Comparison of ENCODE assay signal across 8 cellular contexts in genomic region chr10:43409385-43410109, GRCh38. TPM values are rescaled to one million over a fixed set of nuclear protein-coding genes. Genes with fewer than 3 reads are reported as not detected.
DNase-seq lines count a peak whose midpoint lies in the region; ATAC-seq and TF ChIP-seq lines count a peak whose summit lies in the region.

No MANE protein-coding gene starts in this region.

- no peaks in the 10 kb centered on the region for H3K27me3 ChIP-seq in AG04450 (ENCODE audit: control insufficient read depth, insufficient read depth, low read length)

- peak overlapping the region; percentile 72 for H3K4me3 ChIP-seq in AG04450 (ENCODE audit: low read depth, low read length)
- peak overlapping the region; percentile 38 for H3K4me3 ChIP-seq in HEK293 (ENCODE audit: low read depth, low read length)
- H3K4me3 ChIP-seq in choroid plexus epithelial cell (ENCODE audit: low read depth, low read length), result peak overlapping the region; percentile 85

- H3K4me3 Mint-ChIP-seq in WTC11 (peak overlapping the region; percentile 92), mesothelial cell of epicardium (peak overlapping the region; percentile 88)
- H3K4me3 Mint-ChIP-seq in stimulated activated memory B cell treated with anti-CD40 and anti-IgM and Interleukin-4, amounts not matched to agents 10 μg/mL and 1 μg/mL and 100 μg/mL, for 72 hours, result peak overlapping the region; percentile 97

- no peaks in the 10 kb centered on the region for H3K36me3 Mint-ChIP-seq in WTC11
- no peaks in the 10 kb centered on the region for H3K36me3 Mint-ChIP-seq in mesothelial cell of epicardium
- peaks cover 4% of the 10 kb centered on the region for H3K36me3 Mint-ChIP-seq in stimulated activated memory B cell treated with anti-CD40 and anti-IgM and Interleukin-4, amounts not matched to agents 10 μg/mL and 1 μg/mL and 100 μg/mL, for 72 hours

- no peak for ATAC-seq in WTC11
- ATAC-seq in stimulated activated memory B cell treated with anti-CD40 and anti-IgM and Interleukin-4, amounts not matched to agents 10 μg/mL and 1 μg/mL and 100 μg/mL, for 72 hours, result peak; percentile 6

- TF ChIP-seq CTCF in AG04450 (IDR thresholded peaks at IDR 0.05; ENCODE audit: low read depth, low read length) (no peak), HEK293 (tag by site-specific recombination; IDR thresholded peaks at IDR 0.05) (no peak), WTC11 (IDR thresholded peaks at IDR 0.05) (no peak), choroid plexus epithelial cell (conservative IDR thresholded peaks at IDR 0.05; ENCODE audit: low read depth, low read length) (no peak), mesothelial cell of epicardium (IDR thresholded peaks at IDR 0.05; ENCODE audit: unreplicated experiment) (no peak)

- POLR2A ChIA-PET in AG04450 (lab: Yijun Ruan, JAX) (interaction anchor here (0.6 to 1.4 kb wide), 4 partner anchors 9 to 27 kb away, joined by 3 to 8 read pairs (median 6); no protein-coding TSS in a partner anchor), HEK293 (lab: Yijun Ruan, JAX) (interaction anchor here (0.6 to 1.7 kb wide), 8 partner anchors 9 to 144 kb away, joined by 3 to 11 read pairs (median 4); partner anchors contain the start of gene ZNF487), WTC11 (lab: Charles Lee) (interaction anchor here (0.7 to 1.7 kb wide), 6 partner anchors 11 to 206 kb away, joined by 3 to 11 read pairs (median 5); partner anchors contain the start of gene ZNF487)

- CTCF ChIA-PET in AG04450 (lab: Charles Lee) (interaction anchor here (0.7 kb wide), 1 partner anchor 14 kb away, joined by 4 read pairs; no protein-coding TSS in a partner anchor), HEK293 (lab: Yijun Ruan, JAX) (interaction anchor here (0.6 kb wide), 1 partner anchor 977 kb away, joined by 4 read pairs; no protein-coding TSS in a partner anchor), WTC11 (lab: Charles Lee) (interaction anchor here (0.6 to 1.6 kb wide), 6 partner anchors 27 to 207 kb away, joined by 3 to 5 read pairs (median 4); no protein-coding TSS in a partner anchor)

- H3K27ac ChIP-seq in AG04450 (ENCODE audit: low read depth, low read length), result peak overlapping the region; percentile 65
- H3K27ac ChIP-seq in HEK293 (ENCODE audit: extremely low read depth, low read depth, low read length), result peak overlapping the region; percentile 17; the same call in 1 of the 2 replicates

- H3K9me3 Mint-ChIP-seq in WTC11, result no peaks in the 10 kb centered on the region
- H3K9me3 Mint-ChIP-seq in mesothelial cell of epicardium, result no peaks in the 10 kb centered on the region
- H3K9me3 Mint-ChIP-seq in stimulated activated memory B cell treated with anti-CD40 and anti-IgM and Interleukin-4, amounts not matched to agents 10 μg/mL and 1 μg/mL and 100 μg/mL, for 72 hours, result no peaks in the 10 kb centered on the region

- H3K4me1 Mint-ChIP-seq in WTC11 (peaks cover 27% of the 10 kb centered on the region), mesothelial cell of epicardium (peaks cover 15% of the 10 kb centered on the region)
- H3K4me1 Mint-ChIP-seq in stimulated activated memory B cell treated with anti-CD40 and anti-IgM and Interleukin-4, amounts not matched to agents 10 μg/mL and 1 μg/mL and 100 μg/mL, for 72 hours, result peaks cover 34% of the 10 kb centered on the region

- DNase-seq in AG04450 (ENCODE audit: low read depth, low spot score) (no peak), WTC11 (ENCODE audit: low spot score) (peak; percentile 23), choroid plexus epithelial cell (ENCODE audit: low read depth) (no peak), mesothelial cell of epicardium (ENCODE audit: low spot score in 2 of 2, unreplicated experiment in 2 of 2) (peak in 1 of 2 experiments; percentile 42), AG08395 (ENCODE audit: low spot score) (no peak), OCI-M2 (lab: John Stamatoyannopoulos, UW; ENCODE audit: unreplicated experiment) (no peak)

- no peaks in the 10 kb centered on the region for H3K36me3 ChIP-seq in HEK293 (ENCODE audit: control insufficient read depth in 2 of 2, insufficient read depth in 1 of 2, low read length in 2 of 2)

- 0 out of 2 replicates have a peak, but pooled peaks cover 6% of the 10 kb centered on the region for H3K4me1 ChIP-seq in HEK293 (ENCODE audit: control insufficient read depth, insufficient read depth, low read length)

- H3K27ac Mint-ChIP-seq in WTC11, result peak overlapping the region; percentile 99
- H3K27ac Mint-ChIP-seq in mesothelial cell of epicardium, result peak overlapping the region; percentile 97
- H3K27ac Mint-ChIP-seq in stimulated activated memory B cell treated with anti-CD40 and anti-IgM and Interleukin-4, amounts not matched to agents 10 μg/mL and 1 μg/mL and 100 μg/mL, for 72 hours, result peak overlapping the region; percentile 92

- H3K9me3 ChIP-seq in AG04450 (ENCODE audit: control insufficient read depth, insufficient read depth, low read length) (no peaks in the 10 kb centered on the region; the same call in 1 of the 2 replicates), HEK293 (ENCODE audit: control insufficient read depth, insufficient read depth, low read depth, low read length) (no peaks in the 10 kb centered on the region)

- no peaks in the 10 kb centered on the region for H3K27me3 Mint-ChIP-seq in WTC11 (ENCODE audit: low read depth)
- H3K27me3 Mint-ChIP-seq in mesothelial cell of epicardium (ENCODE audit: low read depth), result no peaks in the 10 kb centered on the region
- H3K27me3 Mint-ChIP-seq in stimulated activated memory B cell treated with anti-CD40 and anti-IgM and Interleukin-4, amounts not matched to agents 10 μg/mL and 1 μg/mL and 100 μg/mL, for 72 hours, result no peaks in the 10 kb centered on the region

TF ChIP-seq in HEK293, 187 proteins besides CTCF, POLR2A, EP300 and RAD21 (continues in another document):
- TF ChIP-seq ZSCAN30 (tag by site-specific recombination; IDR thresholded peaks at IDR 0.05) (no peak), ZNF23 (tag by site-specific recombination; IDR thresholded peaks at IDR 0.05; ENCODE audit: borderline replicate concordance) (no peak), KLF8 (tag by site-specific recombination; IDR thresholded peaks at IDR 0.05) (no peak), ZBTB1 (tag by site-specific recombination; IDR thresholded peaks at IDR 0.05) (0 out of 2 replicates have a peak, but pooled peaks have one; percentile 4), ZNF510 (tag by site-specific recombination; IDR thresholded peaks at IDR 0.05; ENCODE audit: insufficient replicate concordance) (no peak), PBX3 (CRISPR knock-in tag; IDR thresholded peaks at IDR 0.05) (0 out of 2 replicates have a peak, but pooled peaks have one; percentile 29)

TF ChIP-seq in WTC11, 78 proteins besides CTCF, POLR2A, EP300 and RAD21:
- TF ChIP-seq GTF2I (CRISPR knock-in tag; conservative IDR thresholded peaks at IDR 0.05) (peak; percentile 88), AR (CRISPR knock-in tag; IDR thresholded peaks at IDR 0.05) (0 out of 2 replicates have a peak, but pooled peaks have one; percentile 63), NFATC4 (CRISPR knock-in tag; IDR thresholded peaks at IDR 0.05) (no peak)

RNA-seq across cellular contexts. Expression of gene HNRNPF, which starts 0.6 kb away (rescaled TPM):
- polyA plus RNA-seq in AG04450 (2011; rRNA removed), result 160 and 178 TPM in 2 replicates
- 191 and 197 TPM in 2 replicates for polyA minus RNA-seq in AG04450 (2011; rRNA and poly(A)+ RNA removed)
- 318 to 358 TPM (median 326 TPM) in 3 replicates for total RNA-seq in WTC11 (2021)
- 163 to 169 TPM (median 165 TPM) in 3 replicates for total RNA-seq in mesothelial cell of epicardium

RNA-seq across cellular contexts. Expression of gene ZNF487, which starts 27.4 kb away (rescaled TPM):
- polyA plus RNA-seq in AG04450 (2011; rRNA removed), result 3.2 and 4.4 TPM in 2 replicates
- polyA minus RNA-seq in AG04450 (2011; rRNA and poly(A)+ RNA removed), result 1.4 and 2.8 TPM in 2 replicates
- total RNA-seq in WTC11 (2021), result 1.2 to 2.3 TPM (median 1.4 TPM) in 3 replicates
- 2.7 to 3.4 TPM (median 2.8 TPM) in 3 replicates for total RNA-seq in mesothelial cell of epicardium

RNA-seq across cellular contexts. Expression of gene FXYD4, which starts 38.1 kb away (rescaled TPM):
- polyA plus RNA-seq in AG04450 (2011; rRNA removed), result not detected in 2 replicates
- polyA minus RNA-seq in AG04450 (2011; rRNA and poly(A)+ RNA removed), result not detected in 2 replicates
- total RNA-seq in WTC11 (2021) (not detected in 3 replicates), mesothelial cell of epicardium (not detected in 3 replicates)
